In genomic region chr16:8949536-8950418, GRCh38 we compare ENCODE assay signal across 13 cellular contexts. TPM values are rescaled to one million over a fixed set of nuclear protein-coding genes. Genes with fewer than 3 reads are reported as not detected.
A peak's percentile ranks its signal among the peaks of the same experiment; 100 is the strongest.
DNase-seq lines count a peak whose midpoint lies in the region; ATAC-seq, FAIRE-seq and TF ChIP-seq lines count a peak whose summit lies in the region.
"Had no signal": no experiment of that assay in that cellular context is flagged by ENCODE, and none has a peak within 500 bp of the region (broad histone marks: within the 10 kb centered on the region; RNA-seq: fewer than 3 reads in every experiment).

No MANE protein-coding gene starts in this region.

- intact Hi-C loops in HepG2 (cut with micrococcal nuclease; ENCODE audit: unreplicated experiment), result loop anchor here (2.0 kb wide), 1 partner anchor 13 kb away; no protein-coding TSS in a partner anchor
- intact Hi-C loops in right lobe of liver (cut with DNase I), result no loop called here

- no peak for TF ChIP-seq RAD21 in HepG2 (CRISPR knock-in tag; IDR thresholded peaks at IDR 0.05)

- peaks cover 95% of the 10 kb centered on the region for H4K20me1 ChIP-seq in HepG2 (ENCODE audit: insufficient read depth, low read length)

- BruUV-seq in HepG2 (replicated peaks; lab: Mats Ljungman, UMichigan), result no TSS peak

- peak overlapping the region; percentile 4; the same call in 1 of the 2 replicates for H3K4me2 ChIP-seq in HepG2 (ENCODE audit: low read depth, low read length)
- H3K4me2 ChIP-seq: PC-9 had no signal

- TF ChIP-seq CTCF in HepG2 (CRISPR knock-in tag; IDR thresholded peaks at IDR 0.05) (no peak), right lobe of liver (IDR thresholded peaks at IDR 0.05) (no peak), WTC11 (IDR thresholded peaks at IDR 0.05) (no peak), Peyer's patch (IDR thresholded peaks at IDR 0.05) (no peak)

- H3K79me2 ChIP-seq in HepG2 (ENCODE audit: insufficient read depth, low read length), result peaks cover 93% of the 10 kb centered on the region

- in situ Hi-C loops in HepG2 (cut with HindIII; ENCODE audit: extremely low pct_ligation_motif_present, low pct_unique_long_range_greater_than_20kb), result no loop called here

- no peak overlapping the region for H3K4me3 ChIP-seq in HepG2 (replicated peaks in 1 of 3; ENCODE audit: insufficient read depth in 1 of 3, low read depth in 2 of 3, low read length in 3 of 3)
- H3K4me3 ChIP-seq in right lobe of liver, result no peak overlapping the region
- no peak overlapping the region for H3K4me3 ChIP-seq in Peyer's patch
- H3K4me3 ChIP-seq: PC-9 had no signal

- ATAC-seq in HepG2 (peak; percentile 27), right lobe of liver (no peak), WTC11 (no peak), memory B cell (ENCODE audit: low read depth) (no peak), GM18505 (IDR thresholded peaks at IDR 0.05; ENCODE audit: unreplicated experiment) (no peak), GM21737 (IDR thresholded peaks at IDR 0.05; ENCODE audit: unreplicated experiment) (no peak)

- H3K27ac ChIP-seq in HepG2 (ENCODE audit: extremely low read length, insufficient read depth, low read length) (peak overlapping the region; percentile 16), right lobe of liver (no peak overlapping the region), Peyer's patch (no peak overlapping the region)
- H3K27ac ChIP-seq: PC-9 had no signal

- DNase-seq in HepG2 (ENCODE audit: low spot score), result no peak
- no peak for DNase-seq in right lobe of liver
- DNase-seq in WTC11 (ENCODE audit: low spot score), result no peak
- DNase-seq in memory B cell (ENCODE audit: low spot score in 2 of 2), result no peak
- no peak for DNase-seq in amniotic stem cell (lab: John Stamatoyannopoulos, UW)
- DNase-seq in Peyer's patch, result no peak
- DNase-seq: AML-193, aorta, NCI-H1105 treated with DMSO at 0.1 percent for 48 hours, NCI-H446 treated with DMSO at 0.1 percent for 48 hours, PC-9 had no signal

- no peak overlapping the region for H2AFZ ChIP-seq in HepG2 (ENCODE audit: low read length)
- H2AFZ ChIP-seq: PC-9 had no signal

- TF ChIP-seq EP300 in HepG2 (IDR thresholded peaks at IDR 0.05; ENCODE audit: low read depth in 2 of 2, low read length in 2 of 2) (no peak), HepG2 (CRISPR knock-in tag; IDR thresholded peaks at IDR 0.05; ENCODE audit: borderline replicate concordance) (no peak)

- peak overlapping the region; percentile 1; the same call in 1 of the 2 replicates for H3K9ac ChIP-seq in HepG2 (ENCODE audit: insufficient read depth, low read depth, low read length)

- H3K36me3 ChIP-seq in HepG2 (replicated peaks in 1 of 2; ENCODE audit: control insufficient read depth in 1 of 2, insufficient read depth in 2 of 2, low read length in 2 of 2), result peaks cover 0 to 5% of the 10 kb centered on the region in 2 experiments; a peak in 2 of 5 replicates
- no peaks in the 10 kb centered on the region for H3K36me3 ChIP-seq in right lobe of liver
- no peaks in the 10 kb centered on the region for H3K36me3 ChIP-seq in Peyer's patch

- H3K36me3 Mint-ChIP-seq in WTC11 (no peaks in the 10 kb centered on the region), memory B cell (peaks cover 4% of the 10 kb centered on the region)

- 63% methylated on average over 6 of the region's 6 CpGs for WGBS in HepG2 (ENCODE audit: low lambda C conversion rate)
- 62% methylated on average over 6 of the region's 6 CpGs for WGBS in right lobe of liver (ENCODE audit: insufficient coverage, low coverage, low lambda C conversion rate, missing lambda C conversion rate)

- H3K27me3 ChIP-seq in HepG2 (ENCODE audit: control insufficient read depth in 1 of 2, insufficient read depth in 2 of 2, low read length in 2 of 2) (no peaks in the 10 kb centered on the region), right lobe of liver (no peaks in the 10 kb centered on the region), Peyer's patch (no peaks in the 10 kb centered on the region)

- CTCF ChIA-PET in HepG2 (lab: Yijun Ruan, JAX; ENCODE audit: low intra/inter-chr PET ratio, low total read pairs), result no interaction called here
- CTCF ChIA-PET in WTC11 (lab: Charles Lee), result interaction anchor here (0.5 to 9.6 kb wide), 6 partner anchors 14 to 189 kb away, joined by 3 to 131 read pairs (median 6); no protein-coding TSS in a partner anchor

- no peaks in the 10 kb centered on the region for H3K9me3 ChIP-seq in HepG2 (ENCODE audit: low read length)
- H3K9me3 ChIP-seq in right lobe of liver, result no peaks in the 10 kb centered on the region
- H3K9me3 ChIP-seq in Peyer's patch, result no peaks in the 10 kb centered on the region

- TF ChIP-seq POLR2A in HepG2 (IDR thresholded peaks at IDR 0.05; ENCODE audit: insufficient read depth in 1 of 2, low read depth in 2 of 2, low read length in 2 of 2), result no peak
- no peak for TF ChIP-seq POLR2A in right lobe of liver (IDR thresholded peaks at IDR 0.05)
- no peak for TF ChIP-seq POLR2A in GM18505 (IDR thresholded peaks at IDR 0.05; ENCODE audit: borderline replicate concordance, extremely low read depth, insufficient read depth, insufficient read length)
- no peak for TF ChIP-seq POLR2A in Peyer's patch (IDR thresholded peaks at IDR 0.05)

- H3K4me3 Mint-ChIP-seq in WTC11 (no peak overlapping the region), memory B cell (peak overlapping the region; percentile 32)

- H3K9me3 Mint-ChIP-seq in WTC11 (no peaks in the 10 kb centered on the region), memory B cell (no peaks in the 10 kb centered on the region)

- H3K4me1 Mint-ChIP-seq in WTC11 (peaks cover 88% of the 10 kb centered on the region), memory B cell (peaks cover 66% of the 10 kb centered on the region)

- H3K4me1 ChIP-seq in HepG2 (ENCODE audit: insufficient read depth, low read length) (peaks cover 94% of the 10 kb centered on the region), right lobe of liver (peaks cover 0 to 40% (median 5%) of the 10 kb centered on the region in 4 donors), Peyer's patch (peaks cover 0 to 84% (median 38%) of the 10 kb centered on the region in 4 donors)

- H3K27me3 Mint-ChIP-seq in WTC11 (ENCODE audit: low read depth), result no peaks in the 10 kb centered on the region
- no peaks in the 10 kb centered on the region for H3K27me3 Mint-ChIP-seq in memory B cell

- no peak for FAIRE-seq in HepG2 (lab: Jason Lieb, UNC)

- H3K27ac Mint-ChIP-seq in WTC11 (peak overlapping the region; percentile 37), memory B cell (no peak overlapping the region)

- POLR2A ChIA-PET in HepG2 (lab: Yijun Ruan, JAX), result interaction anchor here (0.8 to 1.5 kb wide), 2 partner anchors 14 to 38 kb away, joined by 3 to 4 read pairs; no protein-coding TSS in a partner anchor
- POLR2A ChIA-PET in WTC11 (lab: Charles Lee), result no interaction called here

TF ChIP-seq in HepG2, 621 proteins besides CTCF, POLR2A, EP300 and RAD21 (continues in another document):
- TF ChIP-seq NBN (conservative IDR thresholded peaks at IDR 0.05), result no peak

TF ChIP-seq in WTC11, 78 proteins besides CTCF, POLR2A, EP300 and RAD21:
- TF ChIP-seq FOXP4 (CRISPR knock-in tag; IDR thresholded peaks at IDR 0.05) (no peak), USF2 (CRISPR knock-in tag; IDR thresholded peaks at IDR 0.05) (no peak), TCF7 (CRISPR knock-in tag; IDR thresholded peaks at IDR 0.05; ENCODE audit: low read depth) (no peak)

RNA-seq across cellular contexts. Expression of gene USP7, which starts 13.9 kb away (rescaled TPM):
- total RNA-seq in HepG2 (2016; rRNA removed; fragmentation: Illumina TruSeq; extraction: Trizol) (173 and 177 TPM in 2 replicates), right lobe of liver (10 to 100 TPM; 46.8 to 55.8 (median 49.1) TPM), WTC11 (2021) (153 to 211 TPM (median 161 TPM) in 3 replicates), Peyer's patch (100 to 1,000 TPM; 125 to 139 (median 130) TPM)
- total RNA-seq in HepG2 (2016; cell fraction: cytosol; rRNA removed; fragmentation: Illumina TruSeq; extraction: Trizol; ENCODE audit: low read depth), result 42.2 and 47.1 TPM in 2 replicates
- total RNA-seq in HepG2 (2016; cell fraction: insoluble cytoplasmic fraction; rRNA removed; fragmentation: Illumina TruSeq; extraction: Trizol), result 166 and 185 TPM in 2 replicates
- total RNA-seq in HepG2 (2016; cell fraction: membrane; rRNA removed; fragmentation: Illumina TruSeq; extraction: Trizol), result 53.5 and 58.7 TPM in 2 replicates
- 231 and 239 TPM in 2 replicates for total RNA-seq in HepG2 (2016; cell fraction: nucleus; rRNA removed; fragmentation: Illumina TruSeq; extraction: Trizol)
- polyA plus RNA-seq in HepG2 (2011; rRNA removed), result 52.5 and 58.4 TPM in 2 replicates
- 16.6 and 26.6 TPM in 2 replicates for polyA plus RNA-seq in HepG2 (2011; cell fraction: cytosol; rRNA removed)
- polyA plus RNA-seq in HepG2 (2011; cell fraction: nucleus; rRNA removed), result 77.7 and 102 TPM in 2 replicates
- 151 and 152 TPM in 2 replicates for polyA plus RNA-seq in HepG2 (2012)
- polyA plus RNA-seq in HepG2 (2016; cell fraction: cytosol; fragmentation: Illumina TruSeq; extraction: Trizol; ENCODE audit: low read depth), result 5.3 and 6.8 TPM in 2 replicates
- polyA plus RNA-seq in HepG2 (2016; cell fraction: insoluble cytoplasmic fraction; fragmentation: Illumina TruSeq; extraction: Trizol; ENCODE audit: low read depth), result 200 and 216 TPM in 2 replicates
- polyA plus RNA-seq in HepG2 (2016; cell fraction: membrane; fragmentation: Illumina TruSeq; extraction: Trizol; ENCODE audit: low read depth), result 18.6 and 26.0 TPM in 2 replicates
- 243 and 249 TPM in 2 replicates for polyA plus RNA-seq in HepG2 (2016; cell fraction: nucleus; fragmentation: Illumina TruSeq; extraction: Trizol; ENCODE audit: insufficient read depth, low read depth)
- polyA minus RNA-seq in HepG2 (2011; rRNA and poly(A)+ RNA removed; ENCODE audit: low replicate concordance), result 135 and 250 TPM in 2 replicates
- polyA minus RNA-seq in HepG2 (2011; cell fraction: cytosol; rRNA and poly(A)+ RNA removed), result 49.2 and 87.1 TPM in 2 replicates
- 329 and 403 TPM in 2 replicates for polyA minus RNA-seq in HepG2 (2011; cell fraction: nucleus; rRNA and poly(A)+ RNA removed)

Comparison
In these comparisons a context has a peak if more than half of its experiments do, and no peak if none do; other contexts are left out.
1. Of the 50 proteins assayed by ChIP-seq in both HepG2 and WTC11: peak only in HepG2: IRF2; only in WTC11: none; in both: none; in neither: 49.